Comparison of ENCODE assay signal across 8 cellular contexts in the genomic region with DNA sequence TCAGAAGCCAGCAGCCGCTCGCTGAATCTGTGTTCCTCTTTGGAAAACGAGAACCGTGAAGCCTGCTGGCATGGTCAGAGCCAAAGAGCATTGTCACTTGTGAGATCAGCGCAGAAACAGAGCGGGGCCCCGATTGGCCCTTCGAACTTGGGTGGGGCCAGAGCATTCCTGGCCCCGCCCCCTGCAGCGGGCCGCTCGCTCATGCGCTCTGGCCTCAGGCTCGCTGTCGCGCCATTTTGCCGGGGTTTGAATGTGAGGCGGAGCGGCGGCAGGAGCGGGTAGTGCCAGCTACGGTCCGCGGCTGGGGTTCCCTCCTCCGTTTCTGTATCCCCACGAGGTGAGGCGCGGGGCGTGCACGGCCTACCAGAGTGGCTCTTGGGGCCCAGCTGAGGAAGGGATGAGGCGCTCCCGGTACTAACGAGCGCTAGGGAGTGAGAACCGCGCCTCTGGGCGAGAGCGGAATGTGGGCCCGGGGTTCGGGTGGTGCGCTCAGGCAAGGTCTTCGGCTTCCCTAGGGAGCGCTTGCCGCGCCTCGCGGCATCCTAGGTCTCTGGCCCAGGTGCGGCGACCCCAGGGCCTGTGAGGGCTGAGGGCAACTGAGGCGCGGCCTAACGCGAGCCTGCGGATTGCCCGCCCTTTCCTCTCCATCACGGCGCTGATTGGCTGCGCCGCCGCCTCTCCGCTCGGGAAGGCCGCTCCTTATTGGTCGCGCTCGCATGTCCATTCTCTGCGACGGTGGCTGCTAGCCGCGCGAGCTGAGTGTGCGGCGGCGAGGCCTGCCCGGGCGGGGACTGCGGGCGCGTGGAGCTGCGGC. TPM values are rescaled to one million over a fixed set of nuclear protein-coding genes. Genes with fewer than 3 reads are reported as not detected.
DNase-seq lines count a peak whose midpoint lies in the region; ATAC-seq and TF ChIP-seq lines count a peak whose summit lies in the region.

CSE1L (plus strand) TSS at position 226 of the 814 bp plus-strand sequence. CDS start 12,152 bp downstream, outside the sequence.

- TF ChIP-seq CTCF in RWPE2 (IDR thresholded peaks at IDR 0.05; ENCODE audit: poor library complexity, severe bottlenecking) = no peak
- TF ChIP-seq CTCF in fibroblast of mammary gland (conservative IDR thresholded peaks at IDR 0.05; ENCODE audit: control insufficient read depth, insufficient read depth, low read depth, low read length) = no peak

- peak within 1 kb of the TSS; percentile 98 for H3K4me3 Mint-ChIP-seq in activated T-helper 2 cell treated with anti-CD3 and anti-CD28 coated beads, Interferon-gamma antibody, Interleukin-2, Interleukin-4, amounts not matched to agents 10 μg/mL and 5 μg/mL and 100 μg/mL, durations not matched to agents 14 hours and 24 hours and 36 hours (ENCODE audit: low read depth)
- peak within 1 kb of the TSS; percentile 97 to 100 (median 98) for H3K4me3 Mint-ChIP-seq in naive thymus-derived CD8-positive, alpha-beta T cell

- H3K36me3 ChIP-seq in RWPE2 (ENCODE audit: low read depth) = peaks cover 38% of the 10 kb centered on the region

- peak within 1 kb of the TSS; percentile 95 for H3K4me3 ChIP-seq in RWPE2 (ENCODE audit: severe bottlenecking)
- H3K4me3 ChIP-seq in fibroblast of mammary gland (ENCODE audit: control insufficient read depth, low read depth, low read length) = peak within 1 kb of the TSS; percentile 96

- no peaks in the 10 kb centered on the region for H3K27me3 ChIP-seq in RWPE2 (ENCODE audit: insufficient read depth, poor library complexity, severe bottlenecking)

- H3K4me1 ChIP-seq in RWPE2 (ENCODE audit: insufficient read depth, poor library complexity, severe bottlenecking) = peaks cover 11% of the 10 kb centered on the region

- peaks cover 27% of the 10 kb centered on the region for H3K4me1 Mint-ChIP-seq in activated T-helper 2 cell treated with anti-CD3 and anti-CD28 coated beads, Interferon-gamma antibody, Interleukin-2, Interleukin-4, amounts not matched to agents 10 μg/mL and 5 μg/mL and 100 μg/mL, durations not matched to agents 14 hours and 24 hours and 36 hours (ENCODE audit: low read depth)
- H3K4me1 Mint-ChIP-seq in naive thymus-derived CD8-positive, alpha-beta T cell = peaks cover 12 to 43% (median 40%) of the 10 kb centered on the region in 4 donors

- DNase-seq in EH (ENCODE audit: low read depth) (peak; percentile 95), H4 (ENCODE audit: low spot score) (peak; percentile 90), LoVo (ENCODE audit: low spot score) (peak; percentile 95), RWPE2 (ENCODE audit: low spot score) (peak; percentile 100), fibroblast of mammary gland (ENCODE audit: low read depth) (peak; percentile 94)
- DNase-seq in activated T-helper 2 cell treated with anti-CD3 and anti-CD28 coated beads, Interferon-gamma antibody, Interleukin-2, Interleukin-4, amounts not matched to agents 10 μg/mL and 5 μg/mL and 100 μg/mL, durations not matched to agents 14 hours and 24 hours and 36 hours (ENCODE audit: low spot score) = peak; percentile 94
- DNase-seq in naive thymus-derived CD8-positive, alpha-beta T cell = peak; percentile 88 to 97 (median 94)
- peak; percentile 88 to 95 (median 91) for DNase-seq in stimulated activated naive CD4-positive, alpha-beta T cell (lab: John Stamatoyannopoulos, UW)

- H3K27ac ChIP-seq in RWPE2 (ENCODE audit: poor library complexity, severe bottlenecking) = peak within 1 kb of the TSS; percentile 77

- no peaks in the 10 kb centered on the region for H3K27me3 Mint-ChIP-seq in activated T-helper 2 cell treated with anti-CD3 and anti-CD28 coated beads, Interferon-gamma antibody, Interleukin-2, Interleukin-4, amounts not matched to agents 10 μg/mL and 5 μg/mL and 100 μg/mL, durations not matched to agents 14 hours and 24 hours and 36 hours (ENCODE audit: low read depth)
- no peaks in the 10 kb centered on the region for H3K27me3 Mint-ChIP-seq in naive thymus-derived CD8-positive, alpha-beta T cell

- H3K27ac Mint-ChIP-seq in activated T-helper 2 cell treated with anti-CD3 and anti-CD28 coated beads, Interferon-gamma antibody, Interleukin-2, Interleukin-4, amounts not matched to agents 10 μg/mL and 5 μg/mL and 100 μg/mL, durations not matched to agents 14 hours and 24 hours and 36 hours = peak within 1 kb of the TSS; percentile 100
- H3K27ac Mint-ChIP-seq in naive thymus-derived CD8-positive, alpha-beta T cell = peak within 1 kb of the TSS; percentile 93 to 99 (median 98)

- intact Hi-C loops in activated T-helper 2 cell treated with anti-CD3 and anti-CD28 coated beads, Interferon-gamma antibody, Interleukin-2, Interleukin-4, amounts not matched to agents 10 μg/mL and 5 μg/mL and 100 μg/mL, durations not matched to agents 14 hours and 24 hours and 36 hours (cut with micrococcal nuclease) = loop anchor here (1.0 to 5.0 kb wide), 3 partner anchors 142 to 233 kb away; partner anchors contain the start of genes DDX27, STAU1 and ZNFX1

- peak; percentile 94 for ATAC-seq in RWPE2 (ENCODE audit: low read depth)
- peak; percentile 90 for ATAC-seq in naive thymus-derived CD8-positive, alpha-beta T cell

- POLR2A ChIA-PET in naive thymus-derived CD8-positive, alpha-beta T cell (lab: Charles Lee) = interaction anchor here (0.5 to 2.6 kb wide), 8 partner anchors 9 to 1542 kb away, joined by 3 to 14 read pairs (median 4); partner anchors contain the start of gene STAU1

- H3K9me3 ChIP-seq in RWPE2 (ENCODE audit: severe bottlenecking) = no peaks in the 10 kb centered on the region

- H3K36me3 Mint-ChIP-seq in activated T-helper 2 cell treated with anti-CD3 and anti-CD28 coated beads, Interferon-gamma antibody, Interleukin-2, Interleukin-4, amounts not matched to agents 10 μg/mL and 5 μg/mL and 100 μg/mL, durations not matched to agents 14 hours and 24 hours and 36 hours (ENCODE audit: low read depth) = peaks cover 34% of the 10 kb centered on the region
- peaks cover 0 to 15% (median 4%) of the 10 kb centered on the region in 3 donors for H3K36me3 Mint-ChIP-seq in naive thymus-derived CD8-positive, alpha-beta T cell

- H3K9me3 Mint-ChIP-seq in activated T-helper 2 cell treated with anti-CD3 and anti-CD28 coated beads, Interferon-gamma antibody, Interleukin-2, Interleukin-4, amounts not matched to agents 10 μg/mL and 5 μg/mL and 100 μg/mL, durations not matched to agents 14 hours and 24 hours and 36 hours = no peaks in the 10 kb centered on the region
- no peaks in the 10 kb centered on the region for H3K9me3 Mint-ChIP-seq in naive thymus-derived CD8-positive, alpha-beta T cell

RNA-seq across cellular contexts. Expression of gene CSE1L, which starts in this region (rescaled TPM):
- 119 and 166 TPM in 2 replicates for total RNA-seq in H4 (2014; rRNA removed; shearing (Covaris generic))
- total RNA-seq in activated T-helper 2 cell treated with anti-CD3 and anti-CD28 coated beads, Interferon-gamma antibody, Interleukin-2, Interleukin-4, amounts not matched to agents 10 μg/mL and 5 μg/mL and 100 μg/mL, durations not matched to agents 14 hours and 24 hours and 36 hours = 114 TPM in 2 replicates
- 10 to 100 TPM; 42.6 TPM for total RNA-seq in naive thymus-derived CD8-positive, alpha-beta T cell
- 10 to 100 TPM; 22.8 to 30.0 (median 23.8) TPM for polyA plus RNA-seq in naive thymus-derived CD8-positive, alpha-beta T cell

Comparison
In these comparisons a context has a peak if more than half of its experiments do, and no peak if none do; other contexts are left out.
1. Peak in every context shown above with its lines: DNase-seq, ATAC-seq, H3K4me3 ChIP-seq and H3K27ac ChIP-seq.